Comparison of ENCODE assay signal across 16 cellular contexts in genomic region chr9:136470792-136471469, GRCh38. TPM values are rescaled to one million over a fixed set of nuclear protein-coding genes. Genes with fewer than 3 reads are reported as not detected.
DNase-seq lines count a peak whose midpoint lies in the region; ATAC-seq and TF ChIP-seq lines count a peak whose summit lies in the region.
"Had no signal": no experiment of that assay in that cellular context is flagged by ENCODE, and none has a peak within 500 bp of the region (broad histone marks: within the 10 kb centered on the region; RNA-seq: fewer than 3 reads in every experiment).

No MANE protein-coding gene starts in this region.

- TF ChIP-seq CTCF in endothelial cell (IDR thresholded peaks at IDR 0.05; ENCODE audit: unreplicated experiment): no peak
- no peak for TF ChIP-seq CTCF in neural crest cell (conservative IDR thresholded peaks at IDR 0.05)
- no peak for TF ChIP-seq CTCF in smooth muscle cell (IDR thresholded peaks at IDR 0.05; ENCODE audit: borderline replicate concordance, insufficient read depth, poor library complexity, severe bottlenecking)

- ATAC-seq in T-helper 17 cell: no peak
- ATAC-seq: A549; CD8-positive, alpha-beta T cell had no signal

- H3K4me1 Mint-ChIP-seq in T-helper 17 cell: peaks cover 2% of the 10 kb centered on the region
- H3K4me1 Mint-ChIP-seq in endothelial cell (ENCODE audit: unreplicated experiment): no peaks in the 10 kb centered on the region
- H3K4me1 Mint-ChIP-seq in neural crest cell: no peaks in the 10 kb centered on the region
- H3K4me1 Mint-ChIP-seq in activated CD4-positive, alpha-beta T cell treated with anti-CD3 and anti-CD28 coated beads, Interleukin-2, amount 10 ng/mL, durations not matched to agents 7 days and 5 days: no peaks in the 10 kb centered on the region
- H3K4me1 Mint-ChIP-seq: CD14-positive monocyte had no signal

- H3K4me3 Mint-ChIP-seq in T-helper 17 cell (no peak overlapping the region), endothelial cell (ENCODE audit: unreplicated experiment) (peak overlapping the region; percentile 59), neural crest cell (no peak overlapping the region)
- no peak overlapping the region for H3K4me3 Mint-ChIP-seq in activated CD4-positive, alpha-beta T cell treated with anti-CD3 and anti-CD28 coated beads, Interleukin-2, amount 10 ng/mL, durations not matched to agents 7 days and 5 days
- H3K4me3 Mint-ChIP-seq: CD14-positive monocyte; CD8-positive, alpha-beta T cell had no signal

- no peak overlapping the region for H3K4me2 ChIP-seq in smooth muscle cell
- H3K4me2 ChIP-seq: A549 had no signal

- H3K36me3 Mint-ChIP-seq in T-helper 17 cell (ENCODE audit: low read depth): no peaks in the 10 kb centered on the region
- H3K36me3 Mint-ChIP-seq in endothelial cell (ENCODE audit: low read depth, unreplicated experiment): peaks cover 35% of the 10 kb centered on the region
- H3K36me3 Mint-ChIP-seq in neural crest cell (ENCODE audit: low read depth): peaks cover 3% of the 10 kb centered on the region
- H3K36me3 Mint-ChIP-seq in activated CD4-positive, alpha-beta T cell treated with anti-CD3 and anti-CD28 coated beads, Interleukin-2, amount 10 ng/mL, durations not matched to agents 7 days and 5 days (ENCODE audit: low read depth): peaks cover 36% of the 10 kb centered on the region

- H3K9me3 Mint-ChIP-seq in endothelial cell (ENCODE audit: unreplicated experiment): no peaks in the 10 kb centered on the region
- H3K9me3 Mint-ChIP-seq in neural crest cell: no peaks in the 10 kb centered on the region
- H3K9me3 Mint-ChIP-seq in activated CD4-positive, alpha-beta T cell treated with anti-CD3 and anti-CD28 coated beads, Interleukin-2, amount 10 ng/mL, durations not matched to agents 7 days and 5 days: no peaks in the 10 kb centered on the region
- H3K9me3 Mint-ChIP-seq: CD14-positive monocyte; CD8-positive, alpha-beta T cell had no signal

- no peak overlapping the region for H3K27ac ChIP-seq in smooth muscle cell (ENCODE audit: low read depth)
- H3K27ac ChIP-seq: A549 had no signal

- H3K9me3 ChIP-seq in T-helper 17 cell (ENCODE audit: control insufficient read depth, low read length, poor library complexity, severe bottlenecking) (no peaks in the 10 kb centered on the region), smooth muscle cell (replicated peaks; ENCODE audit: low read depth) (no peaks in the 10 kb centered on the region)
- H3K9me3 ChIP-seq: A549 had no signal

- H3K27me3 Mint-ChIP-seq in T-helper 17 cell: no peaks in the 10 kb centered on the region
- H3K27me3 Mint-ChIP-seq in endothelial cell (ENCODE audit: unreplicated experiment): no peaks in the 10 kb centered on the region
- no peaks in the 10 kb centered on the region for H3K27me3 Mint-ChIP-seq in neural crest cell (ENCODE audit: low read depth)
- no peaks in the 10 kb centered on the region for H3K27me3 Mint-ChIP-seq in activated CD4-positive, alpha-beta T cell treated with anti-CD3 and anti-CD28 coated beads, Interleukin-2, amount 10 ng/mL, durations not matched to agents 7 days and 5 days

- H3K9ac ChIP-seq in smooth muscle cell (ENCODE audit: low read depth): no peak overlapping the region

- POLR2A ChIA-PET in activated CD4-positive, alpha-beta T cell treated with anti-CD3 and anti-CD28 coated beads, Interleukin-2, amount 10 ng/mL, durations not matched to agents 7 days and 5 days (lab: Charles Lee): no interaction called here

- no peaks in the 10 kb centered on the region for H3K27me3 ChIP-seq in smooth muscle cell (ENCODE audit: low read depth)

- no peaks in the 10 kb centered on the region for H3K4me1 ChIP-seq in smooth muscle cell (ENCODE audit: low read depth)
- H3K4me1 ChIP-seq: A549 had no signal

- H3K4me3 ChIP-seq in smooth muscle cell: no peak overlapping the region
- H3K4me3 ChIP-seq: A549 had no signal

- CTCF ChIA-PET in activated CD4-positive, alpha-beta T cell treated with anti-CD3 and anti-CD28 coated beads, Interleukin-2, amount 10 ng/mL, durations not matched to agents 7 days and 5 days (lab: Charles Lee): interaction anchor here (1.2 to 1.4 kb wide), 3 partner anchors 10 to 32 kb away, joined by 3 to 5 read pairs (median 3); no protein-coding TSS in a partner anchor

- H3K36me3 ChIP-seq in smooth muscle cell (ENCODE audit: low read depth): peaks cover 28% of the 10 kb centered on the region

- H4K20me1 ChIP-seq in smooth muscle cell (ENCODE audit: low read depth): peaks cover 99% of the 10 kb centered on the region

- H3K27ac Mint-ChIP-seq in T-helper 17 cell (peak overlapping the region; percentile 39), endothelial cell (ENCODE audit: unreplicated experiment) (no peak overlapping the region), neural crest cell (ENCODE audit: unreplicated experiment) (peak overlapping the region; percentile 19)
- H3K27ac Mint-ChIP-seq in activated CD4-positive, alpha-beta T cell treated with anti-CD3 and anti-CD28 coated beads, Interleukin-2, amount 10 ng/mL, durations not matched to agents 7 days and 5 days: no peak overlapping the region
- H3K27ac Mint-ChIP-seq: CD8-positive, alpha-beta T cell had no signal

- peaks cover 91% of the 10 kb centered on the region for H3K79me2 ChIP-seq in smooth muscle cell (ENCODE audit: low read depth)

- no peak overlapping the region for H2AFZ ChIP-seq in smooth muscle cell (ENCODE audit: low read depth)

- WGBS in smooth muscle cell (ENCODE audit: low lambda C conversion rate): 97% methylated on average over 12 of the region's 12 CpGs

- DNase-seq in T-helper 17 cell: no peak
- DNase-seq in endothelial cell (ENCODE audit: low spot score): no peak
- DNase-seq in neural crest cell (ENCODE audit: low read depth, low spot score): no peak
- DNase-seq in activated CD4-positive, alpha-beta T cell treated with anti-CD3 and anti-CD28 coated beads, Interleukin-2, amount 10 ng/mL, durations not matched to agents 7 days and 5 days: no peak
- no peak for DNase-seq in smooth muscle cell (lab: John Stamatoyannopoulos, UW; ENCODE audit: unreplicated experiment)
- no peak for DNase-seq in putamen (ENCODE audit: low spot score)
- DNase-seq in GM19238 (ENCODE audit: insufficient read length, low spot score): no peak
- DNase-seq: CD8-positive, alpha-beta T cell; COR-L47; DMS153; DND-41; GDM1; HCEC 1CT; IMR-90 had no signal

- H3F3A ChIP-seq in smooth muscle cell (ENCODE audit: low read depth): no peaks in the 10 kb centered on the region

RNA-seq across cellular contexts. Expression of gene SEC16A, which starts 11.9 kb away (rescaled TPM):
- total RNA-seq in T-helper 17 cell: 10 to 100 TPM; 71.7 to 74.7 TPM
- 79.5 TPM for total RNA-seq in endothelial cell (ENCODE audit: unreplicated experiment)
- total RNA-seq in neural crest cell: 77.2 and 79.4 TPM in 2 replicates
- 10 to 100 TPM; 72.1 to 74.5 TPM for total RNA-seq in activated CD4-positive, alpha-beta T cell treated with anti-CD3 and anti-CD28 coated beads, Interleukin-2, amount 10 ng/mL, durations not matched to agents 7 days and 5 days
- 40.2 and 45.7 TPM in 2 replicates for total RNA-seq in smooth muscle cell
- polyA plus RNA-seq in smooth muscle cell: 56.8 and 72.2 TPM in 2 replicates

RNA-seq across cellular contexts. Expression of gene INPP5E, which starts 31.3 kb away (rescaled TPM):
- total RNA-seq in T-helper 17 cell: 10 to 100 TPM; 26.0 to 32.7 TPM
- 23.6 TPM for total RNA-seq in endothelial cell (ENCODE audit: unreplicated experiment)
- total RNA-seq in neural crest cell: 28.7 and 29.6 TPM in 2 replicates
- total RNA-seq in activated CD4-positive, alpha-beta T cell treated with anti-CD3 and anti-CD28 coated beads, Interleukin-2, amount 10 ng/mL, durations not matched to agents 7 days and 5 days: 10 to 100 TPM; 16.5 to 18.5 TPM
- total RNA-seq in smooth muscle cell: 2.8 and 6.5 TPM in 2 replicates
- 7.7 and 10.9 TPM in 2 replicates for polyA plus RNA-seq in smooth muscle cell

Comparison
In these comparisons a context has a peak if more than half of its experiments do, and no peak if none do; other contexts are left out.
1. H3K27ac Mint-ChIP-seq: peak in T-helper 17 cell (single experiment) and neural crest cell (single experiment); none in endothelial cell (single experiment) and activated CD4-positive, alpha-beta T cell treated with anti-CD3 and anti-CD28 coated beads, Interleukin-2, amount 10 ng/mL, durations not matched to agents 7 days and 5 days (single experiment).